Comparison of ENCODE assay signal across 13 cellular contexts in the genomic region with DNA sequence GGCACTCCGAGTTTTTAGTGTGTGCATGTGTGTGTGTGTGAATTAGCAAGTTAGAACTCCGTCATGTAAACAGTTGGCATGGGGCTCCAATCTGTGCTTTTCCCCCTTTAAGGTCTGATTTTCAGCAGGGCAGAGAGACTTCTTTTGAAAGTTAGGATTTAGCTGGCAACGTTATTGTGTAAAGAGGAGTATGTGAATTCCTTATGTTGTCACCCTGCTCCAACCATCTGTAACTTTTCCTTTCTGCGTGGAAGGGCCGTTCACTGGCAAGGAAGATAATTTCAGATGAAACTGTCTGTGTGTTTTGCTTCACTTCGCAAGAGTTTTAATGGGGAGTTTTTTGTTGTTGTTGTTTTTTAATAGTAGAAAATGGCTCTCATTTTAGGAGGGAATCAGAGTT. TPM values are rescaled to one million over a fixed set of nuclear protein-coding genes. Genes with fewer than 3 reads are reported as not detected.
DNase-seq lines count a peak whose midpoint lies in the region; ATAC-seq, FAIRE-seq and TF ChIP-seq lines count a peak whose summit lies in the region.
"Had no signal": no experiment of that assay in that cellular context is flagged by ENCODE, and none has a peak within 500 bp of the region (broad histone marks: within the 10 kb centered on the region; RNA-seq: fewer than 3 reads in every experiment).

No MANE protein-coding gene starts in this region.

- H3K9me3 ChIP-seq in esophagus (ENCODE audit: control insufficient read depth in 2 of 2, insufficient read depth in 1 of 2, low read depth in 1 of 2, low read length in 1 of 2) (no peaks in the 10 kb centered on the region), mesodermal cell (ENCODE audit: control insufficient read depth, low read length) (no peaks in the 10 kb centered on the region)

- FAIRE-seq in GM12892 (lab: Jason Lieb, UNC) = no peak

- H3K27ac Mint-ChIP-seq in stimulated activated effector memory CD8-positive, alpha-beta T cell treated with anti-CD3 and anti-CD28 coated beads, Interleukin-12 subunit alpha, Interleukin-12 subunit beta, amount 100 ng/mL, for 72 hours = no peak overlapping the region
- H3K27ac Mint-ChIP-seq: endodermal cell had no signal

- no peaks in the 10 kb centered on the region for H3K4me1 ChIP-seq in esophagus (ENCODE audit: control insufficient read depth in 2 of 2, insufficient read depth in 2 of 2, low read length in 1 of 2)
- H3K4me1 ChIP-seq in mesodermal cell (ENCODE audit: control insufficient read depth, insufficient read depth, low read length, poor library complexity, severe bottlenecking) = peaks cover 8% of the 10 kb centered on the region

- no peak overlapping the region for H3K4me3 Mint-ChIP-seq in stimulated activated effector memory CD8-positive, alpha-beta T cell treated with anti-CD3 and anti-CD28 coated beads, Interleukin-12 subunit alpha, Interleukin-12 subunit beta, amount 100 ng/mL, for 72 hours
- H3K4me3 Mint-ChIP-seq: endodermal cell had no signal

- ATAC-seq in GM21737 (IDR thresholded peaks at IDR 0.05; ENCODE audit: unreplicated experiment) (no peak), GM19351 (IDR thresholded peaks at IDR 0.05; ENCODE audit: unreplicated experiment) (no peak)
- no peak for ATAC-seq in stimulated activated effector memory CD8-positive, alpha-beta T cell treated with anti-CD3 and anti-CD28 coated beads, Interleukin-12 subunit alpha, Interleukin-12 subunit beta, amount 100 ng/mL, for 72 hours

- no peak for TF ChIP-seq POLR2A in GM12892 (IDR thresholded peaks at IDR 0.05; ENCODE audit: low read depth, low read length)

- H3K36me3 Mint-ChIP-seq in stimulated activated effector memory CD8-positive, alpha-beta T cell treated with anti-CD3 and anti-CD28 coated beads, Interleukin-12 subunit alpha, Interleukin-12 subunit beta, amount 100 ng/mL, for 72 hours = no peaks in the 10 kb centered on the region

- no peaks in the 10 kb centered on the region for H3K4me1 Mint-ChIP-seq in stimulated activated effector memory CD8-positive, alpha-beta T cell treated with anti-CD3 and anti-CD28 coated beads, Interleukin-12 subunit alpha, Interleukin-12 subunit beta, amount 100 ng/mL, for 72 hours

- DNase-seq in LHCN-M2 (ENCODE audit: low read depth) (peak; percentile 28), superior temporal gyrus (ENCODE audit: extremely low spot score) (peak; percentile 79), GM12892 (ENCODE audit: insufficient read length) (no peak)
- DNase-seq in stimulated activated effector memory CD8-positive, alpha-beta T cell treated with anti-CD3 and anti-CD28 coated beads, Interleukin-12 subunit alpha, Interleukin-12 subunit beta, amount 100 ng/mL, for 72 hours (ENCODE audit: low spot score in 2 of 2) = no peak
- DNase-seq: activated CD4-positive, CD25-positive, alpha-beta regulatory T cell; activated gamma-delta T cell; NCI-H1417 treated with DMSO at 0.1 percent for 48 hours; stimulated activated CD4-positive, alpha-beta T cell treated with anti-CD3 and anti-CD28 coated beads, Interleukin-2, amount 100 ng/mL, for 24 hours had no signal

- H3K27ac ChIP-seq in esophagus (ENCODE audit: low read depth in 2 of 2, low read length in 1 of 2) (peak overlapping the region; percentile 53 to 68), mesodermal cell (ENCODE audit: low read depth, low read length, severe bottlenecking) (peak overlapping the region; percentile 58)

- H3K4me3 ChIP-seq in esophagus (ENCODE audit: low read depth in 1 of 2, low read length in 2 of 2) (peak overlapping the region; percentile 13 to 30), mesodermal cell (ENCODE audit: extremely low read depth, insufficient read depth, low read length, poor library complexity, severe bottlenecking) (no peak overlapping the region)

- no peaks in the 10 kb centered on the region for H3K27me3 ChIP-seq in esophagus (ENCODE audit: control insufficient read depth in 1 of 2, insufficient read depth in 2 of 2, low read length in 2 of 2)

- no peaks in the 10 kb centered on the region for H3K9me3 Mint-ChIP-seq in stimulated activated effector memory CD8-positive, alpha-beta T cell treated with anti-CD3 and anti-CD28 coated beads, Interleukin-12 subunit alpha, Interleukin-12 subunit beta, amount 100 ng/mL, for 72 hours
- H3K9me3 Mint-ChIP-seq: endodermal cell had no signal

- WGBS in esophagus, 2 donors = 31 to 46% methylated on average over 6 of the region's 6 CpGs
- WGBS in mesodermal cell (ENCODE audit: insufficient coverage in 2 of 2), 2 experiments = 95 to 97% methylated on average over 2 to 3 of the region's 6 CpGs

- H3K36me3 ChIP-seq in esophagus (ENCODE audit: control insufficient read depth in 2 of 2, insufficient read depth in 2 of 2, low read length in 1 of 2) (no peaks in the 10 kb centered on the region), mesodermal cell (ENCODE audit: control insufficient read depth, insufficient read depth, low read length) (no peaks in the 10 kb centered on the region)

RNA-seq across cellular contexts. Expression of gene SGCD, which starts 0.3 kb away (rescaled TPM):
- 18.9 and 22.4 TPM in 2 replicates for total RNA-seq in LHCN-M2 (2014; rRNA removed)
- 11.0 TPM for polyA plus RNA-seq in LHCN-M2 (2012)
- under 1 TPM; 0.35 to 0.84 TPM for polyA plus RNA-seq in esophagus
- polyA plus RNA-seq in mesodermal cell (2013, experiment 1 of 2) = 0.29 TPM
- 0.40 TPM for polyA plus RNA-seq in mesodermal cell (2013, experiment 2 of 2)
- polyA plus RNA-seq in GM12892 (2012; ENCODE audit: missing spikeins) = not detected

Comparison
In these comparisons a context has a peak if more than half of its experiments do, and no peak if none do; other contexts are left out.
1. DNase-seq: peak in LHCN-M2 (single experiment) and superior temporal gyrus (single experiment); none in stimulated activated effector memory CD8-positive, alpha-beta T cell treated with anti-CD3 and anti-CD28 coated beads, Interleukin-12 subunit alpha, Interleukin-12 subunit beta, amount 100 ng/mL, for 72 hours (0 of 2) and GM12892 (single experiment).